In genomic region chr20:58447733-58448391, GRCh38 we compare ENCODE assay signal across 8 cellular contexts. TPM values are rescaled to one million over a fixed set of nuclear protein-coding genes. Genes with fewer than 3 reads are reported as not detected.
DNase-seq lines count a peak whose midpoint lies in the region; ATAC-seq and TF ChIP-seq lines count a peak whose summit lies in the region.

No MANE protein-coding gene starts in this region.

- H3K4me1 Mint-ChIP-seq in CD4-positive, CD25-positive, alpha-beta regulatory T cell = peaks cover 3 to 14% (median 5%) of the 10 kb centered on the region in 4 donors

- peak in 3 of 4 experiments; percentile 49 to 62 (median 59) for TF ChIP-seq CTCF in sigmoid colon (IDR thresholded peaks at IDR 0.05)
- no peak for TF ChIP-seq CTCF in lower leg skin (IDR thresholded peaks at IDR 0.05)

- no peak for ATAC-seq in CD4-positive, CD25-positive, alpha-beta regulatory T cell (ENCODE audit: low read depth in 2 of 2)
- ATAC-seq in GM21786 (IDR thresholded peaks at IDR 0.05; ENCODE audit: unreplicated experiment) = peak; percentile 58

- no peaks in the 10 kb centered on the region for H3K9me3 Mint-ChIP-seq in CD4-positive, CD25-positive, alpha-beta regulatory T cell

- H3K9me3 ChIP-seq in CD4-positive, CD25-positive, alpha-beta regulatory T cell (ENCODE audit: control insufficient read depth in 2 of 2, low read length in 2 of 2) = no peaks in the 10 kb centered on the region
- H3K9me3 ChIP-seq in NT2/D1 (ENCODE audit: insufficient read depth, low read length) = no peaks in the 10 kb centered on the region
- H3K9me3 ChIP-seq in sigmoid colon = no peaks in the 10 kb centered on the region

- no peak overlapping the region for H3K4me3 Mint-ChIP-seq in CD4-positive, CD25-positive, alpha-beta regulatory T cell

- H3K27ac ChIP-seq in CD4-positive, CD25-positive, alpha-beta regulatory T cell (ENCODE audit: insufficient read depth, low read length, poor library complexity, severe bottlenecking) = no peak overlapping the region
- H3K27ac ChIP-seq in sigmoid colon = peak overlapping the region in 1 of 4 donors; percentile 7

- intact Hi-C loops in sigmoid colon (cut with DNase I) (loop anchor here (2.0 to 5.0 kb wide), 2 partner anchors 141 to 211 kb away; partner anchors contain the start of gene RAB22A), lower leg skin (cut with DNase I; ENCODE audit: low total_unique reads) (no loop called here)

- H3K36me3 Mint-ChIP-seq in CD4-positive, CD25-positive, alpha-beta regulatory T cell = peaks cover 42% of the 10 kb centered on the region

- peak; percentile 20 to 67 (median 33) for DNase-seq in CD4-positive, CD25-positive, alpha-beta regulatory T cell
- DNase-seq in NT2/D1 (ENCODE audit: low read depth, low spot score) (peak; percentile 49), activated T-helper 1 cell treated with Interleukin-2 at 50 U/mL for 16 hours (ENCODE audit: low read depth) (peak; percentile 10), globus pallidus (ENCODE audit: low spot score) (peak; percentile 20), sigmoid colon (no peak), lower leg skin (ENCODE audit: low spot score in 2 of 2) (no peak), cortex of kidney (lab: John Stamatoyannopoulos, UW) (no peak)

- no peak overlapping the region for H3K4me3 ChIP-seq in CD4-positive, CD25-positive, alpha-beta regulatory T cell (ENCODE audit: low read depth, low read length)
- H3K4me3 ChIP-seq in NT2/D1 (ENCODE audit: insufficient read length, low read depth) = no peak overlapping the region
- H3K4me3 ChIP-seq in sigmoid colon = no peak overlapping the region
- no peak overlapping the region for H3K4me3 ChIP-seq in lower leg skin (ENCODE audit: low read depth, poor library complexity, severe bottlenecking)

- H3K36me3 ChIP-seq in CD4-positive, CD25-positive, alpha-beta regulatory T cell (ENCODE audit: control insufficient read depth, insufficient read depth, low read length) = peaks cover 47% of the 10 kb centered on the region
- H3K36me3 ChIP-seq in NT2/D1 (ENCODE audit: insufficient read depth, insufficient read length, low read length) (peaks cover 57% of the 10 kb centered on the region), sigmoid colon (peaks cover 0 to 27% (median 14%) of the 10 kb centered on the region in 4 donors)

- peak overlapping the region in 2 of 3 donors; percentile 34 to 84 for H3K27ac Mint-ChIP-seq in CD4-positive, CD25-positive, alpha-beta regulatory T cell

- no peaks in the 10 kb centered on the region for H3K27me3 ChIP-seq in CD4-positive, CD25-positive, alpha-beta regulatory T cell (ENCODE audit: control insufficient read depth, insufficient read depth, low read length)
- H3K27me3 ChIP-seq in NT2/D1 (ENCODE audit: insufficient read depth, insufficient read length) (no peaks in the 10 kb centered on the region), sigmoid colon (no peaks in the 10 kb centered on the region)

- no peaks in the 10 kb centered on the region for H3K4me1 ChIP-seq in CD4-positive, CD25-positive, alpha-beta regulatory T cell (ENCODE audit: control insufficient read depth, insufficient read depth, low read length, poor library complexity, severe bottlenecking)
- H3K4me1 ChIP-seq in NT2/D1 (ENCODE audit: insufficient read depth, insufficient read length) (no peaks in the 10 kb centered on the region), sigmoid colon (peaks cover 0 to 40% (median 16%) of the 10 kb centered on the region in 4 donors)

- no peak for TF ChIP-seq EP300 in sigmoid colon (IDR thresholded peaks at IDR 0.05)

- 55 to 62% methylated on average over 7 of the region's 7 CpGs for WGBS in sigmoid colon, 2 donors
- 70 to 78% methylated on average over 7 of the region's 7 CpGs for WGBS in lower leg skin, 2 donors

- H3K27me3 Mint-ChIP-seq in CD4-positive, CD25-positive, alpha-beta regulatory T cell = no peaks in the 10 kb centered on the region

- H3K9ac ChIP-seq in NT2/D1 (ENCODE audit: insufficient read length, low read depth) = no peak overlapping the region

- TF ChIP-seq POLR2A in sigmoid colon (IDR thresholded peaks at IDR 0.05) = no peak
- no peak for TF ChIP-seq POLR2A in lower leg skin (IDR thresholded peaks at IDR 0.05)

RNA-seq across cellular contexts. Expression of gene VAPB, which starts 58.8 kb away (rescaled TPM):
- 25.7 TPM for total RNA-seq in CD4-positive, CD25-positive, alpha-beta regulatory T cell
- polyA plus RNA-seq in CD4-positive, CD25-positive, alpha-beta regulatory T cell = 10 to 100 TPM; 18.9 to 25.2 (median 21.0) TPM
- 10 to 100 TPM; 23.4 to 42.1 (median 32.7) TPM for total RNA-seq in sigmoid colon
- polyA plus RNA-seq in sigmoid colon = 10 to 100 TPM; 33.0 to 47.6 (median 39.7) TPM
- total RNA-seq in lower leg skin = 10 to 100 TPM in 3 of 4 donors, 1 to 10 TPM in 1; 9.4 to 13.0 (median 11.0) TPM

Comparison
In these comparisons a context has a peak if more than half of its experiments do, and no peak if none do; other contexts are left out.
1. DNase-seq: peak in CD4-positive, CD25-positive, alpha-beta regulatory T cell (3 of 3), NT2/D1 (single experiment), activated T-helper 1 cell treated with Interleukin-2 at 50 U/mL for 16 hours (single experiment) and globus pallidus (single experiment); none in sigmoid colon (single experiment), lower leg skin (0 of 2) and cortex of kidney (single experiment).
2. CTCF ChIP-seq: peak in sigmoid colon (3 of 4); none in lower leg skin (0 of 3).